13 cellular contexts compared by ENCODE assay signal in the genomic region with DNA sequence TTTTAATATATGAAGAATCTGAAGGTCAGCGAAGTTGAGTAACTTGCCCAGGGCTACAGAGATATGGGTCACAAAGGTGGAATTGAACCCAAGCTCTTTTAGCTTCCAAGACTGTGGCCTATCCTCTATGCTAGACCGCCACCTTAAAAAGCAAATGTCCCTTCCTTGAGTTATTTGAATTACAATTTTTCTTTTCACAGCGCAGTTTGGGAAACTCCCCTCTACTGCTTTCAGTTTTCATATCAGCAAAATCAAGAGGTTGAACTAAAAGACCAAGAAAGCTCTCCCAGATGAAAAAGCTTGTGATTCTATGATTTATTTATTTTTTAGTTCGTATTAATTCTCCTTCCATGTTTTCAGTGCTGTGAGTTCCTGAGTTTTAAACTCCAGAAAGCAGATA.
DNase-seq lines count a peak whose midpoint lies in the region; ATAC-seq and TF ChIP-seq lines count a peak whose summit lies in the region.
"Had no signal": no experiment of that assay in that cellular context is flagged by ENCODE, and none has a peak within 500 bp of the region (broad histone marks: within the 10 kb centered on the region; RNA-seq: fewer than 3 reads in every experiment).

No MANE protein-coding gene starts in this region.

- H2AK5ac ChIP-seq in trophoblast cell (ENCODE audit: low read length), result no peak overlapping the region

- H2AFZ ChIP-seq in SK-N-SH (ENCODE audit: low read depth), result no peak overlapping the region
- no peak overlapping the region for H2AFZ ChIP-seq in trophoblast cell (ENCODE audit: insufficient read depth, low read length, poor library complexity)

- H3K27ac ChIP-seq in SK-N-SH (ENCODE audit: low read depth in 2 of 2, low read length in 1 of 2), result no peak overlapping the region
- H3K27ac ChIP-seq in trophoblast cell (ENCODE audit: low read depth, low read length), result no peak overlapping the region
- H3K27ac ChIP-seq: left ventricle myocardium inferior had no signal

- no peaks in the 10 kb centered on the region for H3F3A ChIP-seq in SK-N-SH (replicated peaks; ENCODE audit: insufficient read depth)

- H4K91ac ChIP-seq in trophoblast cell (ENCODE audit: low read depth, low read length), result no peak overlapping the region

- H3K4me1 ChIP-seq in SK-N-SH (ENCODE audit: control insufficient read depth in 1 of 2, insufficient read depth in 2 of 2, low read depth in 1 of 2, low read length in 1 of 2) (no peaks in the 10 kb centered on the region), trophoblast cell (ENCODE audit: control insufficient read depth in 1 of 2, insufficient read depth in 2 of 2, low read length in 2 of 2) (peaks cover 0 to 6% of the 10 kb centered on the region in 2 experiments)
- H3K4me1 ChIP-seq: left ventricle myocardium inferior had no signal

- no peaks in the 10 kb centered on the region for H4K20me1 ChIP-seq in SK-N-SH (ENCODE audit: insufficient read depth)

- TF ChIP-seq CTCF in SK-N-SH (IDR thresholded peaks at IDR 0.05), result no peak

- H3K36me3 ChIP-seq in SK-N-SH (replicated peaks in 1 of 2; ENCODE audit: control insufficient read depth in 1 of 2, insufficient read depth in 2 of 2, low read length in 1 of 2) (no peaks in the 10 kb centered on the region), trophoblast cell (ENCODE audit: control insufficient read depth in 1 of 2, insufficient read depth in 2 of 2, low read length in 2 of 2) (no peaks in the 10 kb centered on the region)
- H3K36me3 ChIP-seq: left ventricle myocardium inferior had no signal

- H2BK120ac ChIP-seq in trophoblast cell (ENCODE audit: insufficient read depth, low read length, poor library complexity), result no peak overlapping the region

- no peak overlapping the region for H3K4ac ChIP-seq in trophoblast cell (ENCODE audit: low read depth, low read length)

- no peak overlapping the region for H3K23ac ChIP-seq in trophoblast cell (ENCODE audit: low read length)

- H4K8ac ChIP-seq in trophoblast cell (ENCODE audit: low read depth, low read length), result no peak overlapping the region

- H3K9me2 ChIP-seq in SK-N-SH, result no peaks in the 10 kb centered on the region

- TF ChIP-seq RAD21 in SK-N-SH (IDR thresholded peaks at IDR 0.05; ENCODE audit: low read length), result no peak

- no peak overlapping the region for H3K4me2 ChIP-seq in SK-N-SH
- no peak overlapping the region for H3K4me2 ChIP-seq in trophoblast cell (ENCODE audit: low read length)

- H3K79me2 ChIP-seq in SK-N-SH (ENCODE audit: insufficient read depth) (no peaks in the 10 kb centered on the region), trophoblast cell (ENCODE audit: control insufficient read depth, insufficient read depth, low read length, poor library complexity) (no peaks in the 10 kb centered on the region)

- no peak overlapping the region for H3K9ac ChIP-seq in SK-N-SH
- no peak overlapping the region for H3K9ac ChIP-seq in trophoblast cell (ENCODE audit: low read length)

- WGBS in SK-N-SH (ENCODE audit: low lambda C conversion rate), result 71% methylated on average over 4 of the region's 4 CpGs
- WGBS in trophoblast cell (ENCODE audit: extremely low coverage, insufficient coverage, insufficient read length), result no CpG with 5 or more reads among the region's 4 CpGs

- H3K27me3 ChIP-seq in SK-N-SH (ENCODE audit: insufficient read depth) (no peaks in the 10 kb centered on the region), trophoblast cell (ENCODE audit: insufficient read depth, low read length) (no peaks in the 10 kb centered on the region)

- H3K14ac ChIP-seq in trophoblast cell (ENCODE audit: low read length), result no peak overlapping the region

- H2BK12ac ChIP-seq in trophoblast cell (ENCODE audit: low read length), result no peak overlapping the region

- DNase-seq in iPS-NIHi11 (ENCODE audit: low spot score), result no peak
- DNase-seq in SK-N-SH, result no peak
- DNase-seq in trophoblast cell, result no peak
- no peak for DNase-seq in NCI-H1694 (lab: John Stamatoyannopoulos, UW)
- DNase-seq: DND-41; left ventricle myocardium inferior; NCI-H2029; stimulated activated CD4-positive, alpha-beta T cell treated with anti-CD3 and anti-CD28 coated beads, Interleukin-1b, Interleukin-23, amount 100 ng/mL, for 48 hours; stimulated activated naive CD8-positive, alpha-beta T cell treated with anti-CD3 and anti-CD28 coated beads, Interleukin-15, Interleukin-2, amounts not matched to agents 100 U/mL and 50 U/mL, for 24 hours had no signal

- POLR2A ChIA-PET in SK-N-SH (lab: Yijun Ruan, JAX), result no interaction called here

- H3K18ac ChIP-seq in trophoblast cell (ENCODE audit: low read length), result no peak overlapping the region

- H3K79me1 ChIP-seq in trophoblast cell (ENCODE audit: low read length), result no peaks in the 10 kb centered on the region

- TF ChIP-seq EP300 in SK-N-SH (IDR thresholded peaks at IDR 0.05; ENCODE audit: borderline replicate concordance in 1 of 2, low read depth in 1 of 2, low read length in 1 of 2), result no peak

- CTCF ChIA-PET in SK-N-SH (lab: Yijun Ruan, JAX), result interaction anchor here (1.3 to 1.9 kb wide), 3 partner anchors 11 to 204 kb away, joined by 4 to 8 read pairs (median 6); no protein-coding TSS in a partner anchor

- no peak overlapping the region for H4K12ac ChIP-seq in trophoblast cell (ENCODE audit: low read depth, low read length)

- ATAC-seq in GM18502 (IDR thresholded peaks at IDR 0.05; ENCODE audit: poor library complexity, unreplicated experiment), result peak; percentile 92
- ATAC-seq in GM19463 (IDR thresholded peaks at IDR 0.05; ENCODE audit: unreplicated experiment), result peak; percentile 87
- peak; percentile 92 for ATAC-seq in HG02870 (IDR thresholded peaks at IDR 0.05; ENCODE audit: unreplicated experiment)
- peak; percentile 86 for ATAC-seq in HG03558 (IDR thresholded peaks at IDR 0.05; ENCODE audit: extremely low read depth, unreplicated experiment)
- ATAC-seq: stimulated activated naive CD8-positive, alpha-beta T cell treated with anti-CD3 and anti-CD28 coated beads, Interleukin-15, Interleukin-2, amounts not matched to agents 100 U/mL and 50 U/mL, for 24 hours had no signal

- H3K4me3 ChIP-seq in SK-N-SH (ENCODE audit: low read depth in 2 of 2, low read length in 1 of 2) (no peak overlapping the region), trophoblast cell (ENCODE audit: low read depth, low read length) (no peak overlapping the region)
- H3K4me3 ChIP-seq: left ventricle myocardium inferior had no signal

- no peak overlapping the region for H2BK5ac ChIP-seq in trophoblast cell (ENCODE audit: low read depth, low read length, poor library complexity)

- H3K9me3 ChIP-seq in SK-N-SH (no peaks in the 10 kb centered on the region), trophoblast cell (ENCODE audit: insufficient read depth, low read depth, low read length) (no peaks in the 10 kb centered on the region)
- H3K9me3 ChIP-seq: left ventricle myocardium inferior had no signal

TF ChIP-seq in SK-N-SH, 30 proteins besides CTCF, POLR2A, EP300 and RAD21:
- TF ChIP-seq, protein P1, sequence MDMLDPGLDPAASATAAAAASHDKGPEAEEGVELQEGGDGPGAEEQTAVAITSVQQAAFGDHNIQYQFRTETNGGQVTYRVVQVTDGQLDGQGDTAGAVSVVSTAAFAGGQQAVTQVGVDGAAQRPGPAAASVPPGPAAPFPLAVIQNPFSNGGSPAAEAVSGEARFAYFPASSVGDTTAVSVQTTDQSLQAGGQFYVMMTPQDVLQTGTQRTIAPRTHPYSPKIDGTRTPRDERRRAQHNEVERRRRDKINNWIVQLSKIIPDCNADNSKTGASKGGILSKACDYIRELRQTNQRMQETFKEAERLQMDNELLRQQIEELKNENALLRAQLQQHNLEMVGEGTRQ (IDR thresholded peaks at IDR 0.05; ENCODE audit: borderline replicate concordance, low read depth, low read length), result no peak
- TF ChIP-seq ELF1 (IDR thresholded peaks at IDR 0.05) (no peak), MEF2A (IDR thresholded peaks at IDR 0.05; ENCODE audit: borderline replicate concordance, low read depth) (no peak), MXI1 (IDR thresholded peaks at IDR 0.05; ENCODE audit: low read depth, low read length) (no peak), TEAD4 (IDR thresholded peaks at IDR 0.05; ENCODE audit: borderline replicate concordance, insufficient read depth) (no peak), TCF12 (IDR thresholded peaks at IDR 0.05) (no peak), TAF1 (IDR thresholded peaks at IDR 0.05; ENCODE audit: borderline replicate concordance, low read depth, low read length) (no peak), EZH2phosphoT487 (IDR thresholded peaks at IDR 0.05; ENCODE audit: borderline replicate concordance, low read depth) (no peak), CHD2 (IDR thresholded peaks at IDR 0.05; ENCODE audit: low read length, partially characterized antibody) (no peak), JUND (IDR thresholded peaks at IDR 0.05) (no peak), RCOR1 (IDR thresholded peaks at IDR 0.05; ENCODE audit: low read length) (no peak), RFX5 (IDR thresholded peaks at IDR 0.05; ENCODE audit: low read length) (no peak), SIN3A (IDR thresholded peaks at IDR 0.05; ENCODE audit: borderline replicate concordance, low read depth, low read length) (no peak), RXRA (IDR thresholded peaks at IDR 0.05; ENCODE audit: borderline replicate concordance, low read depth) (no peak)
- TF ChIP-seq, protein P2, sequence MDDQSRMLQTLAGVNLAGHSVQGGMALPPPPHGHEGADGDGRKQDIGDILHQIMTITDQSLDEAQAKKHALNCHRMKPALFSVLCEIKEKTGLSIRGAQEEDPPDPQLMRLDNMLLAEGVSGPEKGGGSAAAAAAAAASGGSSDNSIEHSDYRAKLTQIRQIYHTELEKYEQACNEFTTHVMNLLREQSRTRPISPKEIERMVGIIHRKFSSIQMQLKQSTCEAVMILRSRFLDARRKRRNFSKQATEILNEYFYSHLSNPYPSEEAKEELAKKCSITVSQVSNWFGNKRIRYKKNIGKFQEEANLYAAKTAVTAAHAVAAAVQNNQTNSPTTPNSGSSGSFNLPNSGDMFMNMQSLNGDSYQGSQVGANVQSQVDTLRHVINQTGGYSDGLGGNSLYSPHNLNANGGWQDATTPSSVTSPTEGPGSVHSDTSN (IDR thresholded peaks at IDR 0.05), result no peak
TF ChIP-seq in SK-N-SH: peak in this region for 0.
